Comparison of ENCODE assay signal across 8 cellular contexts in genomic region chr14:21268612-21269251, GRCh38. TPM values are rescaled to one million over a fixed set of nuclear protein-coding genes. Genes with fewer than 3 reads are reported as not detected.
DNase-seq lines count a peak whose midpoint lies in the region; ATAC-seq and TF ChIP-seq lines count a peak whose summit lies in the region.

No MANE protein-coding gene starts in this region.

- CTCF ChIA-PET in activated naive CD4-positive, alpha-beta T cell treated with anti-CD3 and anti-CD28 coated beads, Interleukin-2, amount 10 ng/mL, durations not matched to agents 7 days and 5 days (lab: Charles Lee): no interaction called here

- peaks cover 3% of the 10 kb centered on the region for H3K27me3 Mint-ChIP-seq in activated naive CD4-positive, alpha-beta T cell treated with anti-CD3 and anti-CD28 coated beads, Interleukin-2, amount 10 ng/mL, durations not matched to agents 7 days and 5 days

- H3K9me3 ChIP-seq in heart left ventricle (no peaks in the 10 kb centered on the region), psoas muscle (no peaks in the 10 kb centered on the region)

- no peak for TF ChIP-seq POLR2A in heart left ventricle (IDR thresholded peaks at IDR 0.05)

- DNase-seq in heart left ventricle (peak in 2 of 5 donors; percentile 23 to 32), cardiac septum (ENCODE audit: low spot score) (no peak), NCI-H2171 treated with DMSO at 0.1 percent for 48 hours (lab: John Stamatoyannopoulos, UW) (peak; percentile 77), globus pallidus (ENCODE audit: low spot score) (peak; percentile 53), psoas muscle (peak in 1 of 2 donors; percentile 62), KG1 (lab: John Stamatoyannopoulos, UW) (no peak)
- peak; percentile 57 for DNase-seq in activated naive CD4-positive, alpha-beta T cell treated with anti-CD3 and anti-CD28 coated beads, Interleukin-2, amount 10 ng/mL, durations not matched to agents 7 days and 5 days

- H3K4me1 Mint-ChIP-seq in activated naive CD4-positive, alpha-beta T cell treated with anti-CD3 and anti-CD28 coated beads, Interleukin-2, amount 10 ng/mL, durations not matched to agents 7 days and 5 days: peaks cover 52% of the 10 kb centered on the region

- peaks cover 0 to 48% (median 30%) of the 10 kb centered on the region in 9 donors for H3K36me3 ChIP-seq in heart left ventricle
- peaks cover 0 to 33% of the 10 kb centered on the region in 2 donors for H3K36me3 ChIP-seq in psoas muscle (ENCODE audit: insufficient read depth in 1 of 2, low read depth in 1 of 2)

- intact Hi-C loops in heart left ventricle (cut with DNase I) (loop anchor here in 8 of 10 donors (1.0 to 10.0 kb wide), 10 partner anchors 40 to 244 kb away; partner anchors contain the start of genes SUPT16H (in 6 of the 8), CHD8 (in 1 of the 8) and METTL3 (in 1 of the 8)), cardiac septum (cut with DNase I) (loop anchor here (5.0 kb wide), 2 partner anchors 36 to 114 kb away; partner anchors contain the start of gene SUPT16H), psoas muscle (cut with DNase I) (loop anchor here in 1 of 2 donors (5.0 to 10.0 kb wide), 2 partner anchors 36 to 116 kb away; partner anchors contain the start of gene SUPT16H)

- peak overlapping the region; percentile 100 for H3K4me3 Mint-ChIP-seq in activated naive CD4-positive, alpha-beta T cell treated with anti-CD3 and anti-CD28 coated beads, Interleukin-2, amount 10 ng/mL, durations not matched to agents 7 days and 5 days

- H3K4me3 ChIP-seq in heart left ventricle: peak overlapping the region; percentile 58 to 99 (median 82)
- H3K4me3 ChIP-seq in psoas muscle: peak overlapping the region; percentile 97

- ATAC-seq in heart left ventricle (peak in 3 of 4 donors; percentile 0 to 21 (median 14)), psoas muscle (peak in 3 of 4 donors; percentile 29 to 54 (median 43)), GM21786 (IDR thresholded peaks at IDR 0.05; ENCODE audit: unreplicated experiment) (no peak)

- H3K36me3 Mint-ChIP-seq in activated naive CD4-positive, alpha-beta T cell treated with anti-CD3 and anti-CD28 coated beads, Interleukin-2, amount 10 ng/mL, durations not matched to agents 7 days and 5 days: peaks cover 51% of the 10 kb centered on the region

- TF ChIP-seq CTCF in heart left ventricle (IDR thresholded peaks at IDR 0.05) (no peak), psoas muscle (IDR thresholded peaks at IDR 0.05) (no peak)

- H3K4me1 ChIP-seq in heart left ventricle (peaks cover 5 to 59% (median 43%) of the 10 kb centered on the region in 12 donors), psoas muscle (peaks cover 40% of the 10 kb centered on the region)

- H3K27ac ChIP-seq in heart left ventricle (peak overlapping the region; percentile 81 to 98 (median 94)), psoas muscle (peak overlapping the region; percentile 98)

- no peaks in the 10 kb centered on the region for H3K27me3 ChIP-seq in heart left ventricle
- no peaks in the 10 kb centered on the region for H3K27me3 ChIP-seq in psoas muscle (ENCODE audit: insufficient read depth in 3 of 3, low read length in 2 of 3)

- 0 to 1% (median 0%) methylated on average over 23 to 24 of the region's 24 CpGs for WGBS in heart left ventricle, 4 donors
- 0 to 1% (median 0%) methylated on average over 24 of the region's 24 CpGs for WGBS in psoas muscle, 3 donors

- no peaks in the 10 kb centered on the region for H3K9me3 Mint-ChIP-seq in activated naive CD4-positive, alpha-beta T cell treated with anti-CD3 and anti-CD28 coated beads, Interleukin-2, amount 10 ng/mL, durations not matched to agents 7 days and 5 days

- peak overlapping the region; percentile 99 for H3K27ac Mint-ChIP-seq in activated naive CD4-positive, alpha-beta T cell treated with anti-CD3 and anti-CD28 coated beads, Interleukin-2, amount 10 ng/mL, durations not matched to agents 7 days and 5 days

RNA-seq across cellular contexts. Expression of gene HNRNPC, which starts 0.5 kb away (rescaled TPM):
- total RNA-seq in heart left ventricle: 100 to 1,000 TPM; 201 to 289 (median 249) TPM
- 100 to 1,000 TPM; 255 to 389 TPM for polyA plus RNA-seq in heart left ventricle
- 260 TPM for total RNA-seq in cardiac septum
- total RNA-seq in psoas muscle: 100 to 1,000 TPM; 217 to 310 (median 245) TPM
- polyA plus RNA-seq in psoas muscle: 100 to 1,000 TPM; 215 to 290 (median 282) TPM

RNA-seq across cellular contexts. Expression of gene RPGRIP1, which starts 11.2 kb away (rescaled TPM):
- total RNA-seq in heart left ventricle: under 1 TPM in 8 of 9 donors, not detected in 1; 0.12 to 0.81 (median 0.41) TPM
- polyA plus RNA-seq in heart left ventricle: under 1 TPM; 0.14 to 0.23 TPM
- not detected for total RNA-seq in cardiac septum
- not detected for total RNA-seq in psoas muscle
- under 1 TPM in 2 of 3 donors, not detected in 1; 0.04 to 0.15 TPM for polyA plus RNA-seq in psoas muscle

Comparison
In these comparisons a context has a peak if more than half of its experiments do, and no peak if none do; other contexts are left out.
1. DNase-seq: peak in NCI-H2171 treated with DMSO at 0.1 percent for 48 hours (single experiment), activated naive CD4-positive, alpha-beta T cell treated with anti-CD3 and anti-CD28 coated beads, Interleukin-2, amount 10 ng/mL, durations not matched to agents 7 days and 5 days (single experiment) and globus pallidus (single experiment); none in cardiac septum (single experiment) and KG1 (single experiment).